1 cellular context compared by ENCODE assay signal in genomic region chr3:177824190-177824786, GRCh38.
A peak's percentile ranks its signal among the peaks of the same experiment; 100 is the strongest.
TF ChIP-seq lines count a peak whose summit lies in the region.

No MANE protein-coding gene starts in this region.

TF ChIP-seq in HepG2, 621 proteins besides CTCF, POLR2A, EP300 and RAD21 (continued from another document and continues in another):
- TF ChIP-seq RERE (CRISPR knock-in tag; IDR thresholded peaks at IDR 0.05; ENCODE audit: low read depth) (peak; percentile 88), RORA (CRISPR knock-in tag; IDR thresholded peaks at IDR 0.05) (0 out of 2 replicates have a peak, but pooled peaks have one; percentile 65), ZNF710 (CRISPR knock-in tag; IDR thresholded peaks at IDR 0.05; ENCODE audit: borderline replicate concordance) (peak; percentile 86; the same call in 1 of the 2 replicates), SPEN (CRISPR knock-in tag; IDR thresholded peaks at IDR 0.05; ENCODE audit: low read depth) (peak; percentile 69), ZNF230 (CRISPR knock-in tag; IDR thresholded peaks at IDR 0.05) (0 out of 2 replicates have a peak, but pooled peaks have one; percentile 53), ZSCAN29 (CRISPR knock-in tag; conservative IDR thresholded peaks at IDR 0.05) (peak; percentile 70; the same call in 1 of the 2 replicates), RXRA (CRISPR knock-in tag; IDR thresholded peaks at IDR 0.05) (peak; percentile 94), JUNB (CRISPR knock-in tag; IDR thresholded peaks at IDR 0.05; ENCODE audit: borderline replicate concordance) (peak; percentile 64; the same call in 1 of the 2 replicates), SMAD1 (CRISPR knock-in tag; IDR thresholded peaks at IDR 0.05; ENCODE audit: borderline replicate concordance, low read depth) (no peak), NAIF1 (CRISPR knock-in tag; IDR thresholded peaks at IDR 0.05; ENCODE audit: borderline replicate concordance) (no peak), ZNF205 (CRISPR knock-in tag; IDR thresholded peaks at IDR 0.05) (peak; percentile 96), ZNF3 (CRISPR knock-in tag; IDR thresholded peaks at IDR 0.05) (no peak; the same call in 1 of the 2 replicates), REPIN1 (CRISPR knock-in tag; IDR thresholded peaks at IDR 0.05; ENCODE audit: borderline replicate concordance, low read depth) (peak; percentile 92; the same call in 1 of the 2 replicates), ZNF430 (CRISPR knock-in tag; IDR thresholded peaks at IDR 0.05) (peak; percentile 85; the same call in 1 of the 2 replicates), THAP8 (CRISPR knock-in tag; IDR thresholded peaks at IDR 0.05; ENCODE audit: borderline replicate concordance) (no peak), POGZ (CRISPR knock-in tag; IDR thresholded peaks at IDR 0.05) (peak; percentile 94), ZNF589 (CRISPR knock-in tag; conservative IDR thresholded peaks at IDR 0.05) (0 out of 2 replicates have a peak, but pooled peaks have one; percentile 12), CC2D1A (CRISPR knock-in tag; IDR thresholded peaks at IDR 0.05) (no peak), SP5 (CRISPR knock-in tag; IDR thresholded peaks at IDR 0.05; ENCODE audit: borderline replicate concordance, low read depth) (peak; percentile 96), WIZ (CRISPR knock-in tag; IDR thresholded peaks at IDR 0.05) (0 out of 2 replicates have a peak, but pooled peaks have one; percentile 25), BRCA1 (CRISPR knock-in tag; IDR thresholded peaks at IDR 0.05) (0 out of 2 replicates have a peak, but pooled peaks have one; percentile 40), ZNF572 (CRISPR knock-in tag; IDR thresholded peaks at IDR 0.05) (no peak), GZF1 (CRISPR knock-in tag; IDR thresholded peaks at IDR 0.05) (no peak), ZNF225 (CRISPR knock-in tag; IDR thresholded peaks at IDR 0.05) (no peak), FOXJ3 (CRISPR knock-in tag; IDR thresholded peaks at IDR 0.05; ENCODE audit: borderline replicate concordance) (peak; percentile 67; the same call in 1 of the 2 replicates), ZNF614 (CRISPR knock-in tag; IDR thresholded peaks at IDR 0.05; ENCODE audit: borderline replicate concordance) (peak; percentile 94), NFE2L1 (CRISPR knock-in tag; IDR thresholded peaks at IDR 0.05; ENCODE audit: borderline replicate concordance) (no peak), LCORL (IDR thresholded peaks at IDR 0.05) (peak; percentile 89), LCORL (CRISPR knock-in tag; IDR thresholded peaks at IDR 0.05) (peak; percentile 91), MIER2 (CRISPR knock-in tag; IDR thresholded peaks at IDR 0.05) (peak; percentile 56; the same call in 1 of the 2 replicates), JUN (CRISPR knock-in tag; IDR thresholded peaks at IDR 0.05) (peak; percentile 83; the same call in 1 of the 2 replicates), MED1 (CRISPR knock-in tag; IDR thresholded peaks at IDR 0.05) (peak; percentile 93), JUND (CRISPR knock-in tag; IDR thresholded peaks at IDR 0.05) (peak; percentile 80)
- TF ChIP-seq, protein P1, sequence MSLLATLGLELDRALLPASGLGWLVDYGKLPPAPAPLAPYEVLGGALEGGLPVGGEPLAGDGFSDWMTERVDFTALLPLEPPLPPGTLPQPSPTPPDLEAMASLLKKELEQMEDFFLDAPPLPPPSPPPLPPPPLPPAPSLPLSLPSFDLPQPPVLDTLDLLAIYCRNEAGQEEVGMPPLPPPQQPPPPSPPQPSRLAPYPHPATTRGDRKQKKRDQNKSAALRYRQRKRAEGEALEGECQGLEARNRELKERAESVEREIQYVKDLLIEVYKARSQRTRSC (CRISPR knock-in tag; IDR thresholded peaks at IDR 0.05; ENCODE audit: low read depth), result no peak
- TF ChIP-seq, protein P2, sequence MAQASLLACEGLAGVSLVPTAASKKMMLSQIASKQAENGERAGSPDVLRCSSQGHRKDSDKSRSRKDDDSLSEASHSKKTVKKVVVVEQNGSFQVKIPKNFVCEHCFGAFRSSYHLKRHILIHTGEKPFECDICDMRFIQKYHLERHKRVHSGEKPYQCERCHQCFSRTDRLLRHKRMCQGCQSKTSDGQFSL (CRISPR knock-in tag; IDR thresholded peaks at IDR 0.05), result peak; percentile 51; the same call in 1 of the 2 replicates
- TF ChIP-seq, protein P3, sequence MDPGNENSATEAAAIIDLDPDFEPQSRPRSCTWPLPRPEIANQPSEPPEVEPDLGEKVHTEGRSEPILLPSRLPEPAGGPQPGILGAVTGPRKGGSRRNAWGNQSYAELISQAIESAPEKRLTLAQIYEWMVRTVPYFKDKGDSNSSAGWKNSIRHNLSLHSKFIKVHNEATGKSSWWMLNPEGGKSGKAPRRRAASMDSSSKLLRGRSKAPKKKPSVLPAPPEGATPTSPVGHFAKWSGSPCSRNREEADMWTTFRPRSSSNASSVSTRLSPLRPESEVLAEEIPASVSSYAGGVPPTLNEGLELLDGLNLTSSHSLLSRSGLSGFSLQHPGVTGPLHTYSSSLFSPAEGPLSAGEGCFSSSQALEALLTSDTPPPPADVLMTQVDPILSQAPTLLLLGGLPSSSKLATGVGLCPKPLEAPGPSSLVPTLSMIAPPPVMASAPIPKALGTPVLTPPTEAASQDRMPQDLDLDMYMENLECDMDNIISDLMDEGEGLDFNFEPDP (CRISPR knock-in tag; conservative IDR thresholded peaks at IDR 0.05), result no peak
- TF ChIP-seq, protein P4, sequence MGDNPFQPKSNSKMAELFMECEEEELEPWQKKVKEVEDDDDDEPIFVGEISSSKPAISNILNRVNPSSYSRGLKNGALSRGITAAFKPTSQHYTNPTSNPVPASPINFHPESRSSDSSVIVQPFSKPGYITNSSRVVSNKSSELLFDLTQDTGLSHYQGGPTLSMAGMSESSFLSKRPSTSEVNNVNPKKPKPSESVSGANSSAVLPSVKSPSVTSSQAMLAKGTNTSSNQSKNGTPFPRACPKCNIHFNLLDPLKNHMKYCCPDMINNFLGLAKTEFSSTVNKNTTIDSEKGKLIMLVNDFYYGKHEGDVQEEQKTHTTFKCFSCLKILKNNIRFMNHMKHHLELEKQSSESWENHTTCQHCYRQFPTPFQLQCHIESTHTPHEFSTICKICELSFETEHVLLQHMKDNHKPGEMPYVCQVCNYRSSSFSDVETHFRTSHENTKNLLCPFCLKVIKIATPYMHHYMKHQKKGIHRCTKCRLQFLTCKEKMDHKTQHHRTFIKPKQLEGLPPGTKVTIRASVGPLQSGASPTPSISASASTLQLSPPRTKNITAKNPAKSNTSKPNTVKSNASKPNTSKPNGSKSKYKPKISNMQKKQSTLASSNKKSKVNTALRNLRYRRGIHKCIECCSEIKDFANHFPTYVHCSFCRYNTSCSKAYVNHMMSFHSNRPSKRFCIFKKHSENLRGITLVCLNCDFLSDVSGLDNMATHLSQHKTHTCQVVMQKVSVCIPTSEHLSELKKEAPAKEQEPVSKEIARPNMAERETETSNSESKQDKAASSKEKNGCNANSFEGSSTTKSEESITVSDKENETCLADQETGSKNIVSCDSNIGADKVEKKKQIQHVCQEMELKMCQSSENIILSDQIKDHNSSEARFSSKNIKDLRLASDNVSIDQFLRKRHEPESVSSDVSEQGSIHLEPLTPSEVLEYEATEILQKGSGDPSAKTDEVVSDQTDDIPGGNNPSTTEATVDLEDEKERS (CRISPR knock-in tag; IDR thresholded peaks at IDR 0.05), result 0 out of 2 replicates have a peak, but pooled peaks have one; percentile 53
- TF ChIP-seq, protein P5, sequence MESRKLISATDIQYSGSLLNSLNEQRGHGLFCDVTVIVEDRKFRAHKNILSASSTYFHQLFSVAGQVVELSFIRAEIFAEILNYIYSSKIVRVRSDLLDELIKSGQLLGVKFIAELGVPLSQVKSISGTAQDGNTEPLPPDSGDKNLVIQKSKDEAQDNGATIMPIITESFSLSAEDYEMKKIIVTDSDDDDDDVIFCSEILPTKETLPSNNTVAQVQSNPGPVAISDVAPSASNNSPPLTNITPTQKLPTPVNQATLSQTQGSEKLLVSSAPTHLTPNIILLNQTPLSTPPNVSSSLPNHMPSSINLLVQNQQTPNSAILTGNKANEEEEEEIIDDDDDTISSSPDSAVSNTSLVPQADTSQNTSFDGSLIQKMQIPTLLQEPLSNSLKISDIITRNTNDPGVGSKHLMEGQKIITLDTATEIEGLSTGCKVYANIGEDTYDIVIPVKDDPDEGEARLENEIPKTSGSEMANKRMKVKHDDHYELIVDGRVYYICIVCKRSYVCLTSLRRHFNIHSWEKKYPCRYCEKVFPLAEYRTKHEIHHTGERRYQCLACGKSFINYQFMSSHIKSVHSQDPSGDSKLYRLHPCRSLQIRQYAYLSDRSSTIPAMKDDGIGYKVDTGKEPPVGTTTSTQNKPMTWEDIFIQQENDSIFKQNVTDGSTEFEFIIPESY (CRISPR knock-in tag; IDR thresholded peaks at IDR 0.05), result peak; percentile 51; the same call in 1 of the 2 replicates
- TF ChIP-seq, protein P6, sequence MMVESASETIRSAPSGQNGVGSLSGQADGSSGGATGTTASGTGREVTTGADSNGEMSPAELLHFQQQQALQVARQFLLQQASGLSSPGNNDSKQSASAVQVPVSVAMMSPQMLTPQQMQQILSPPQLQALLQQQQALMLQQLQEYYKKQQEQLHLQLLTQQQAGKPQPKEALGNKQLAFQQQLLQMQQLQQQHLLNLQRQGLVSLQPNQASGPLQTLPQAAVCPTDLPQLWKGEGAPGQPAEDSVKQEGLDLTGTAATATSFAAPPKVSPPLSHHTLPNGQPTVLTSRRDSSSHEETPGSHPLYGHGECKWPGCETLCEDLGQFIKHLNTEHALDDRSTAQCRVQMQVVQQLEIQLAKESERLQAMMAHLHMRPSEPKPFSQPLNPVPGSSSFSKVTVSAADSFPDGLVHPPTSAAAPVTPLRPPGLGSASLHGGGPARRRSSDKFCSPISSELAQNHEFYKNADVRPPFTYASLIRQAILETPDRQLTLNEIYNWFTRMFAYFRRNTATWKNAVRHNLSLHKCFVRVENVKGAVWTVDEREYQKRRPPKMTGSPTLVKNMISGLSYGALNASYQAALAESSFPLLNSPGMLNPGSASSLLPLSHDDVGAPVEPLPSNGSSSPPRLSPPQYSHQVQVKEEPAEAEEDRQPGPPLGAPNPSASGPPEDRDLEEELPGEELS (CRISPR knock-in tag; IDR thresholded peaks at IDR 0.05), result peak; percentile 91
- TF ChIP-seq, protein P7, sequence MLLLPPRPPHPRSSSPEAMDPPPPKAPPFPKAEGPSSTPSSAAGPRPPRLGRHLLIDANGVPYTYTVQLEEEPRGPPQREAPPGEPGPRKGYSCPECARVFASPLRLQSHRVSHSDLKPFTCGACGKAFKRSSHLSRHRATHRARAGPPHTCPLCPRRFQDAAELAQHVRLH (CRISPR knock-in tag; IDR thresholded peaks at IDR 0.05; ENCODE audit: borderline replicate concordance, low read depth), result peak; percentile 94; the same call in 1 of the 2 replicates
